8 cellular contexts compared by ENCODE assay signal in genomic region chr1:162790303-162790984, GRCh38.
DNase-seq lines count a peak whose midpoint lies in the region; TF ChIP-seq lines count a peak whose summit lies in the region.
"Not testable (repeated sequence)": the region's sequence is repeated elsewhere in the genome, so short reads cannot be mapped to it uniquely, and the experiment has no call there.

HSD17B7 (plus strand) TSS chr1:162790702; CDS start chr1:162790801, 99 bp downstream.

- H3K27ac Mint-ChIP-seq in nephron progenitor cell: peak within 1 kb of the TSS; percentile 99
- H3K27ac Mint-ChIP-seq in stimulated activated naive CD8-positive, alpha-beta T cell treated with anti-CD3 and anti-CD28 coated beads, Interleukin-15, Interleukin-2, amounts not matched to agents 100 ng/mL and 50 ng/mL, for 24 hours: peak within 1 kb of the TSS; percentile 92

- peak; percentile 49 for DNase-seq in HCEC 1CT
- peak; percentile 88 for DNase-seq in MM.1S
- DNase-seq in SIG-M5 treated with dmso at 0.1 percent for 504 hours (lab: John Stamatoyannopoulos, UW; ENCODE audit: unreplicated experiment): peak; percentile 74
- DNase-seq in activated effector memory CD4-positive, alpha-beta T cell treated with Interleukin-2 at 50 U/mL for 16 hours: peak; percentile 67
- DNase-seq in fibroblast of the conjunctiva (ENCODE audit: low read depth): peak; percentile 10
- DNase-seq in nephron progenitor cell: peak; percentile 71

- H3K9me3 ChIP-seq in ES-I3 (ENCODE audit: control insufficient read depth, insufficient read depth, low read length); MM.1S (replicated peaks; ENCODE audit: insufficient read depth, low read length): not testable (repeated sequence)

- H3K4me3 Mint-ChIP-seq in nephron progenitor cell: peak within 1 kb of the TSS; percentile 89
- H3K4me3 Mint-ChIP-seq in stimulated activated naive CD8-positive, alpha-beta T cell treated with anti-CD3 and anti-CD28 coated beads, Interleukin-15, Interleukin-2, amounts not matched to agents 100 ng/mL and 50 ng/mL, for 24 hours: peak within 1 kb of the TSS; percentile 88

- peak within 1 kb of the TSS; percentile 72 for H2AFZ ChIP-seq in MM.1S (ENCODE audit: low read length)

- H3K9me3 Mint-ChIP-seq in nephron progenitor cell; stimulated activated naive CD8-positive, alpha-beta T cell treated with anti-CD3 and anti-CD28 coated beads, Interleukin-15, Interleukin-2, amounts not matched to agents 100 ng/mL and 50 ng/mL, for 24 hours: not testable (repeated sequence)

- not testable (repeated sequence) for H3K9me2 ChIP-seq in MM.1S (replicated peaks; ENCODE audit: insufficient read depth, low read length)

- peak within 1 kb of the TSS; percentile 69; the same call in 1 of the 2 replicates for H3K27ac ChIP-seq in MM.1S (ENCODE audit: low read length)

- H3K9ac ChIP-seq in ES-I3 (ENCODE audit: low read depth, low read length) (peak within 1 kb of the TSS; percentile 44; the same call in 1 of the 2 replicates), MM.1S (ENCODE audit: low read length) (peak within 1 kb of the TSS; percentile 67)

- not testable (repeated sequence) for H3K36me3 Mint-ChIP-seq in nephron progenitor cell (ENCODE audit: low read depth); stimulated activated naive CD8-positive, alpha-beta T cell treated with anti-CD3 and anti-CD28 coated beads, Interleukin-15, Interleukin-2, amounts not matched to agents 100 ng/mL and 50 ng/mL, for 24 hours (ENCODE audit: low read depth)

- peak within 1 kb of the TSS; percentile 68 for H3K4me2 ChIP-seq in MM.1S (ENCODE audit: low read depth, low read length)

- H3F3A ChIP-seq in MM.1S (ENCODE audit: insufficient read depth, low read length): not testable (repeated sequence)

- not testable (repeated sequence) for H3K36me3 ChIP-seq in ES-I3 (ENCODE audit: insufficient read depth, low read length); MM.1S (replicated peaks; ENCODE audit: insufficient read depth, low read length)

- peak within 1 kb of the TSS; percentile 63 for H3K4me3 ChIP-seq in MM.1S (ENCODE audit: low read length)

- H3K27me3 ChIP-seq in MM.1S (replicated peaks; ENCODE audit: insufficient read depth, low read length): not testable (repeated sequence)

- H3K27me3 Mint-ChIP-seq in nephron progenitor cell (ENCODE audit: low read depth, poor library complexity); stimulated activated naive CD8-positive, alpha-beta T cell treated with anti-CD3 and anti-CD28 coated beads, Interleukin-15, Interleukin-2, amounts not matched to agents 100 ng/mL and 50 ng/mL, for 24 hours: not testable (repeated sequence)

- H3K4me1 ChIP-seq in ES-I3 (ENCODE audit: insufficient read depth, low read length); MM.1S (ENCODE audit: low read length): not testable (repeated sequence)

- TF ChIP-seq CTCF in MM.1S (IDR thresholded peaks at IDR 0.05; ENCODE audit: low read length); nephron progenitor cell (IDR thresholded peaks at IDR 0.05): not testable (repeated sequence)

- peaks cover 29% of the 10 kb centered on the region for H3K4me1 Mint-ChIP-seq in nephron progenitor cell
- H3K4me1 Mint-ChIP-seq in stimulated activated naive CD8-positive, alpha-beta T cell treated with anti-CD3 and anti-CD28 coated beads, Interleukin-15, Interleukin-2, amounts not matched to agents 100 ng/mL and 50 ng/mL, for 24 hours (ENCODE audit: low read depth): not testable (repeated sequence)

- H3K79me2 ChIP-seq in MM.1S (ENCODE audit: low read length): peaks cover 12% of the 10 kb centered on the region

- H4K20me1 ChIP-seq in MM.1S (ENCODE audit: insufficient read depth, low read length): not testable (repeated sequence)

Comparison
In these comparisons a context has a peak if more than half of its experiments do, and no peak if none do; other contexts are left out.
1. Peak in every context shown above with its lines: DNase-seq, H3K4me3 ChIP-seq and H3K27ac ChIP-seq.
2. DNase-seq: peak in every context shown above with its lines; median percentile 88 in MM.1S; 74 in SIG-M5 treated with dmso at 0.1 percent for 504 hours; 71 in nephron progenitor cell; 67 in activated effector memory CD4-positive, alpha-beta T cell treated with Interleukin-2 at 50 U/mL for 16 hours; 49 in HCEC 1CT; 10 in fibroblast of the conjunctiva.